19 cellular contexts compared by ENCODE assay signal in the genomic region with DNA sequence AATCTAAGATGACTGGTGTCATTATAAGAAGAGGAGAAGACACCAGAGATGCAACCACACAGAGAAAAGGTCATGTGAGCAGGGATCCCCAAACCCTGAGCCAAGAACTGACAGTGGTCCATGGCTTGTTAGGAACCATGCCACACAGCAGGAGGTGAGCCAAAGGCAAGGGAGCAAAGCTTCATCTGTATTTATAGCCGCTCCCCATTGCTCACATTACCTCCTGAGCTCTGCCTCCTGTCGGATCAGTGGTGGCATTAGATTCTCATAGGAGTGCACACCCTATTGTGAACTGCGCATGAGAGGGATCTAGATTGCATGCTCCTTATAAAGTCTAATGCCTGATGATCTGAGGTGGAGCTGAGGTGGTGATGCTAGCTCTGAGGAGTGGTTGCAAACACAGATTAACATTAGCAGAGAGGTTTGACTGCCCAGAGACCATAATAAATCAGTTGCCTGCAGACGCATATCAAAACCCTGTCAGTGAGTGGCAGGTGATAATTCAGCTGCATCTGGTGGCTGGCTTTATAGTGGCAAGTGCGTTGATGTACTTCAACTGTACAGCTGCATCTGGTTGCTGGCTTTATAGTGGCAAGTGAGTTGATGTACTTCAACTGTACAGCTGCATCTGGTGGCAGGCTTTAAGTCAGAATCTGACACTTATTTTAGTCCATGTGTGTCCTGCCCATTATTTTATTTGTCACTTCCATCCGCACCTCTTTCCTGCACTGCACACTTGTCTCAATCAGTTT. TPM values are rescaled to one million over a fixed set of nuclear protein-coding genes. Genes with fewer than 3 reads are reported as not detected.
"Had no signal": no experiment of that assay in that cellular context is flagged by ENCODE, and none has a peak within 500 bp of the region (broad histone marks: within the 10 kb centered on the region; RNA-seq: fewer than 3 reads in every experiment).

No MANE protein-coding gene starts in this region.

- H3K9me3 ChIP-seq: ascending aorta, thyroid gland had no signal

- H3K4me3 ChIP-seq: ascending aorta, cardiac muscle cell, hepatocyte, skin epidermis, thyroid gland had no signal

- ATAC-seq: left lobe of liver; natural killer cell; right cardiac atrium; stimulated activated naive B cell treated with anti-CD40 and anti-IgM and Interleukin-4, amounts not matched to agents 10 μg/mL and 1 μg/mL and 100 μg/mL, for 72 hours had no signal

- H3K27ac ChIP-seq: ascending aorta, cardiac muscle cell, hepatocyte, skin epidermis, thyroid gland had no signal

- H3K79me2 ChIP-seq: hepatocyte had no signal

- H3K4me2 ChIP-seq: hepatocyte had no signal

- H3K27me3 ChIP-seq: ascending aorta, cardiac muscle cell, hepatocyte, thyroid gland had no signal

- DNase-seq: activated CD4-positive, alpha-beta T cell treated with anti-CD3 and anti-CD28 coated beads for 1 hour; activated CD4-positive, alpha-beta T cell treated with anti-CD3 and anti-CD28 coated beads, Interleukin-2, amount 50 U/mL, for 48 hours; activated naive CD4-positive, alpha-beta T cell treated with anti-CD3 and anti-CD28 coated beads, Interleukin-2, amount 10 ng/mL, durations not matched to agents 7 days and 5 days; activated T-cell treated with anti-CD3 and anti-CD28 coated beads, Interleukin-2, amount 50 U/mL, for 1 hour; erythroblast; islet precursor cell; mesendoderm; natural killer cell; nucleus accumbens; right cardiac atrium; stimulated activated CD4-positive, alpha-beta T cell treated with anti-CD3 and anti-CD28 coated beads, Interleukin-15, amount 100 ng/mL, for 24 hours; stimulated activated CD4-positive, alpha-beta T cell treated with anti-CD3 and anti-CD28 coated beads, Interleukin-4, amount 100 ng/mL, for 1 hour; stimulated activated naive B cell treated with anti-CD40 and anti-IgM and Interleukin-4, amounts not matched to agents 10 μg/mL and 1 μg/mL and 100 μg/mL, for 72 hours; thyroid gland had no signal

- H3K36me3 ChIP-seq: ascending aorta, cardiac muscle cell, thyroid gland had no signal

- H2AFZ ChIP-seq: hepatocyte had no signal

RNA-seq across cellular contexts. Expression of a gene that starts 19.8 kb away (rescaled TPM):
- total RNA-seq: cardiac muscle cell had no signal
- polyA plus RNA-seq: cardiac muscle cell had no signal

RNA-seq across cellular contexts. Expression of a gene that starts 39.1 kb away (rescaled TPM):
- total RNA-seq: ascending aorta had no signal
